ENCODE assay signal across 19 cellular contexts in genomic region chr16:13553453-13553985, GRCh38.
"Had no signal": no experiment of that assay in that cellular context is flagged by ENCODE, and none has a peak within 500 bp of the region (broad histone marks: within the 10 kb centered on the region; RNA-seq: fewer than 3 reads in every experiment).

No MANE protein-coding gene starts in this region.

- ATAC-seq: heart right ventricle; lower lobe of right lung; natural killer cell treated with Interleukin-12 subunit alpha and Interleukin-12 subunit beta and Interleukin-15 and Interleukin-18, amount 100 ng/mL, for 72 hours; pancreas; right lobe of liver had no signal

- H3K27me3 ChIP-seq: pancreas, right lobe of liver had no signal

- DNase-seq: cerebellar nuclear complex; heart right ventricle; islet precursor cell; left ventricle myocardium inferior; lower lobe of right lung; occipital lobe; pancreas; retina; right lobe of liver; stimulated activated naive CD4-positive, alpha-beta T cell; stomach; substantia nigra; trophoblast cell had no signal

- H3K4me1 ChIP-seq: heart right ventricle, left ventricle myocardium inferior, lower lobe of right lung, pancreas, right lobe of liver, stomach had no signal

- H3K36me3 ChIP-seq: heart right ventricle, left ventricle myocardium inferior, lower lobe of right lung, pancreas, right lobe of liver, stomach, thoracic aorta had no signal

- H3K4me3 ChIP-seq: heart right ventricle, left ventricle myocardium inferior, lower lobe of right lung, pancreas, right lobe of liver, stomach, thoracic aorta had no signal

- H3K9me3 ChIP-seq: heart right ventricle, left ventricle myocardium inferior, lower lobe of right lung, pancreas, right lobe of liver, stomach, thoracic aorta had no signal

- FAIRE-seq: colon, endothelial cell of umbilical vein, frontal cortex, pancreas, urothelium cell line had no signal

- H3K27ac ChIP-seq: heart right ventricle, left ventricle myocardium inferior, lower lobe of right lung, pancreas, right lobe of liver, stomach, thoracic aorta had no signal
